In genomic region chr9:113573959-113574352, GRCh38 we compare ENCODE assay signal across 20 cellular contexts.
A peak's percentile ranks its signal among the peaks of the same experiment; 100 is the strongest.
DNase-seq lines count a peak whose midpoint lies in the region; ATAC-seq and TF ChIP-seq lines count a peak whose summit lies in the region.
"Had no signal": no experiment of that assay in that cellular context is flagged by ENCODE, and none has a peak within 500 bp of the region (broad histone marks: within the 10 kb centered on the region; RNA-seq: fewer than 3 reads in every experiment).

No MANE protein-coding gene starts in this region.

- no TSS peak for BruUV-seq in IMR-90 (replicated peaks; lab: Mats Ljungman, UMichigan)

- peaks cover 4% of the 10 kb centered on the region; the same call in 1 of the 2 replicates for H4K20me1 ChIP-seq in IMR-90 (ENCODE audit: insufficient read depth, low read length)

- no peak overlapping the region for H2BK20ac ChIP-seq in IMR-90 (ENCODE audit: low read depth, low read length)

- H2BK120ac ChIP-seq in IMR-90 (ENCODE audit: low read depth, low read length), result 0 out of 2 replicates have a peak overlapping the region, but pooled peaks have one; percentile 32

- DNase-seq in activated naive CD4-positive, alpha-beta T cell treated with anti-CD3 and anti-CD28 coated beads for 36 hours, result no peak
- DNase-seq in IMR-90 (no peak), endothelial cell (ENCODE audit: low spot score) (no peak), NCI-H1930 (lab: John Stamatoyannopoulos, UW) (no peak), colonic mucosa (no peak)
- DNase-seq: activated effector memory CD4-positive, alpha-beta T cell treated with Interleukin-2 at 50 U/mL for 16 hours; COR-L47; foreskin melanocyte; NCI-H2227 treated with DMSO at 0.1 percent for 48 hours; NK-92 treated with Interleukin-12 subunit alpha and Interleukin-12 subunit beta, amount 100 ng/mL, for 24 hours; RPMI8226; stimulated activated naive CD4-positive, alpha-beta T cell treated with Interleukin-2 at 50 U/mL for 16 hours; WERI-Rb-1 had no signal

- H3K4ac ChIP-seq in IMR-90 (ENCODE audit: low read depth, low read length), result 0 out of 2 replicates have a peak overlapping the region, but pooled peaks have one; percentile 68

- no peak overlapping the region for H2AK9ac ChIP-seq in IMR-90 (replicated peaks; ENCODE audit: low read depth, low read length, poor library complexity)

- H4K5ac ChIP-seq in IMR-90 (ENCODE audit: low read depth, low read length), result 0 out of 2 replicates have a peak overlapping the region, but pooled peaks have one; percentile 38

- no peak overlapping the region for H3K4me3 Mint-ChIP-seq in activated naive CD4-positive, alpha-beta T cell treated with anti-CD3 and anti-CD28 coated beads, Interleukin-2, amount 50 U/mL, for 24 hours
- no peak overlapping the region for H3K4me3 Mint-ChIP-seq in activated naive CD4-positive, alpha-beta T cell treated with anti-CD3 and anti-CD28 coated beads for 36 hours
- peak overlapping the region; percentile 70 for H3K4me3 Mint-ChIP-seq in endothelial cell (ENCODE audit: unreplicated experiment)
- H3K4me3 Mint-ChIP-seq: nephron had no signal

- H3K9me1 ChIP-seq in IMR-90 (ENCODE audit: insufficient read depth, low read length), result peaks cover 45% of the 10 kb centered on the region

- no peak overlapping the region for H3K4me2 ChIP-seq in IMR-90 (ENCODE audit: low read depth, low read length)

- WGBS in IMR-90 (ENCODE audit: extremely low coverage in 2 of 2, insufficient read length in 1 of 2), 2 experiments, result 83% methylated on average over 2 of the region's 2 CpGs; no CpG with 5 or more reads in 1 of the 2 experiments

- no peak overlapping the region for H3K27ac ChIP-seq in IMR-90 (ENCODE audit: insufficient read depth, low read length)
- peak overlapping the region; percentile 54 for H3K27ac ChIP-seq in skeletal muscle tissue (ENCODE audit: low read depth, low read length)
- H3K27ac ChIP-seq in colonic mucosa, result no peak overlapping the region
- H3K27ac ChIP-seq: vagina, WERI-Rb-1 had no signal

- peak overlapping the region; percentile 44 for H2AFZ ChIP-seq in IMR-90 (replicated peaks; ENCODE audit: low read length, poor library complexity)

- no peaks in the 10 kb centered on the region for H3K9me3 Mint-ChIP-seq in activated naive CD4-positive, alpha-beta T cell treated with anti-CD3 and anti-CD28 coated beads, Interleukin-2, amount 50 U/mL, for 24 hours
- H3K9me3 Mint-ChIP-seq in activated naive CD4-positive, alpha-beta T cell treated with anti-CD3 and anti-CD28 coated beads for 36 hours, result no peaks in the 10 kb centered on the region
- no peaks in the 10 kb centered on the region for H3K9me3 Mint-ChIP-seq in endothelial cell (ENCODE audit: unreplicated experiment)
- H3K9me3 Mint-ChIP-seq: nephron had no signal

- H3K18ac ChIP-seq in IMR-90 (ENCODE audit: low read depth, low read length), result no peak overlapping the region

- H2AK5ac ChIP-seq in IMR-90 (ENCODE audit: low read depth, low read length), result peak overlapping the region; percentile 63; the same call in 1 of the 2 replicates

- no peak overlapping the region for H3K56ac ChIP-seq in IMR-90 (ENCODE audit: extremely low read depth, insufficient read depth, low read length)

- dilution Hi-C loops in IMR-90 (cut with HindIII; ENCODE audit: low sequenced_read_pairs, unreplicated experiment), result no loop called here

- in situ Hi-C loops in IMR-90 (cut with MboI; ENCODE audit: low sequenced_read_pairs), result no loop called here

- H4K8ac ChIP-seq in IMR-90 (ENCODE audit: low read depth in 2 of 2, low read length in 2 of 2), result peak overlapping the region in 1 of 2 experiments; percentile 20; a peak in 1 of 4 replicates

- peak overlapping the region; percentile 74 for H3K27ac Mint-ChIP-seq in activated naive CD4-positive, alpha-beta T cell treated with anti-CD3 and anti-CD28 coated beads, Interleukin-2, amount 50 U/mL, for 24 hours
- no peak overlapping the region for H3K27ac Mint-ChIP-seq in activated naive CD4-positive, alpha-beta T cell treated with anti-CD3 and anti-CD28 coated beads for 36 hours
- H3K27ac Mint-ChIP-seq in endothelial cell (ENCODE audit: unreplicated experiment), result peak overlapping the region; percentile 54
- H3K27ac Mint-ChIP-seq: nephron had no signal

- 0 out of 2 replicates have a peak overlapping the region, but pooled peaks have one; percentile 59 for H3K14ac ChIP-seq in IMR-90 (replicated peaks; ENCODE audit: low read depth, low read length)

- no peak overlapping the region for H2BK5ac ChIP-seq in IMR-90 (ENCODE audit: low read depth, low read length, poor library complexity, severe bottlenecking)

- H3K36me3 ChIP-seq in IMR-90 (ENCODE audit: control insufficient read depth, insufficient read depth, low read length) (no peaks in the 10 kb centered on the region; the same call in 1 of the 2 replicates), skeletal muscle tissue (ENCODE audit: control insufficient read depth in 3 of 3, insufficient read depth in 3 of 3, low read length in 3 of 3) (no peaks in the 10 kb centered on the region), colonic mucosa (no peaks in the 10 kb centered on the region)
- H3K36me3 ChIP-seq: MG63, vagina, WERI-Rb-1 had no signal

- no peaks in the 10 kb centered on the region for H3K27me3 Mint-ChIP-seq in activated naive CD4-positive, alpha-beta T cell treated with anti-CD3 and anti-CD28 coated beads, Interleukin-2, amount 50 U/mL, for 24 hours
- no peaks in the 10 kb centered on the region for H3K27me3 Mint-ChIP-seq in activated naive CD4-positive, alpha-beta T cell treated with anti-CD3 and anti-CD28 coated beads for 36 hours (ENCODE audit: low read depth)
- peaks cover 17% of the 10 kb centered on the region for H3K27me3 Mint-ChIP-seq in endothelial cell (ENCODE audit: unreplicated experiment)

- POLR2A ChIA-PET in IMR-90 (lab: Charles Lee; ENCODE audit: unreplicated experiment), result no interaction called here

- H3K23ac ChIP-seq in IMR-90 (ENCODE audit: low read depth, low read length), result peak overlapping the region; percentile 56; the same call in 1 of the 2 replicates

- H3K4me1 Mint-ChIP-seq in activated naive CD4-positive, alpha-beta T cell treated with anti-CD3 and anti-CD28 coated beads, Interleukin-2, amount 50 U/mL, for 24 hours, result peaks cover 63% of the 10 kb centered on the region
- H3K4me1 Mint-ChIP-seq in activated naive CD4-positive, alpha-beta T cell treated with anti-CD3 and anti-CD28 coated beads for 36 hours (ENCODE audit: low read depth), result peaks cover 27% of the 10 kb centered on the region
- peaks cover 66% of the 10 kb centered on the region for H3K4me1 Mint-ChIP-seq in endothelial cell (ENCODE audit: unreplicated experiment)

- H4K91ac ChIP-seq in IMR-90 (ENCODE audit: insufficient read depth, low read depth, low read length), result peak overlapping the region; percentile 20; the same call in 1 of the 2 replicates

- TF ChIP-seq CTCF in IMR-90 (conservative IDR thresholded peaks at IDR 0.05; ENCODE audit: low read depth, low read length) (no peak), endothelial cell (IDR thresholded peaks at IDR 0.05; ENCODE audit: unreplicated experiment) (no peak), colonic mucosa (IDR thresholded peaks at IDR 0.05) (no peak)

- CTCF ChIA-PET in activated naive CD4-positive, alpha-beta T cell treated with anti-CD3 and anti-CD28 coated beads for 36 hours (lab: Charles Lee), result interaction anchor here (0.6 kb wide), 1 partner anchor 81 kb away, joined by 3 read pairs; no protein-coding TSS in a partner anchor
- CTCF ChIA-PET in IMR-90 (lab: Yijun Ruan, JAX), result no interaction called here

- H3K4me1 ChIP-seq in IMR-90 (ENCODE audit: control insufficient read depth, insufficient read depth, low read length) (peaks cover 27% of the 10 kb centered on the region), skeletal muscle tissue (ENCODE audit: control insufficient read depth in 3 of 3, insufficient read depth in 3 of 3, low read length in 3 of 3) (peaks cover 41 to 71% (median 67%) of the 10 kb centered on the region in 3 donors), colonic mucosa (peaks cover 6% of the 10 kb centered on the region)

- H3K4me3 ChIP-seq in IMR-90 (ENCODE audit: insufficient read depth, low read depth, low read length) (no peak overlapping the region), skeletal muscle tissue (ENCODE audit: low read length in 3 of 3) (no peak overlapping the region), colonic mucosa (no peak overlapping the region)
- H3K4me3 ChIP-seq: lung, MG63, vagina had no signal

- no peaks in the 10 kb centered on the region for H3K9me3 ChIP-seq in IMR-90 (ENCODE audit: control insufficient read depth, insufficient read depth, low read length)
- H3K9me3 ChIP-seq in skeletal muscle tissue (ENCODE audit: control insufficient read depth in 3 of 3, low read length in 3 of 3), result no peaks in the 10 kb centered on the region
- H3K9me3 ChIP-seq in colonic mucosa, result no peaks in the 10 kb centered on the region
- H3K9me3 ChIP-seq: MG63, vagina had no signal

- H3K36me3 Mint-ChIP-seq in activated naive CD4-positive, alpha-beta T cell treated with anti-CD3 and anti-CD28 coated beads, Interleukin-2, amount 50 U/mL, for 24 hours, result no peaks in the 10 kb centered on the region
- H3K36me3 Mint-ChIP-seq in activated naive CD4-positive, alpha-beta T cell treated with anti-CD3 and anti-CD28 coated beads for 36 hours (ENCODE audit: low read depth), result no peaks in the 10 kb centered on the region
- H3K36me3 Mint-ChIP-seq in endothelial cell (ENCODE audit: low read depth, unreplicated experiment), result peaks cover 54% of the 10 kb centered on the region

- no peaks in the 10 kb centered on the region for H3K27me3 ChIP-seq in IMR-90 (ENCODE audit: control insufficient read depth, insufficient read depth, low read length)
- no peaks in the 10 kb centered on the region for H3K27me3 ChIP-seq in skeletal muscle tissue (ENCODE audit: control insufficient read depth in 3 of 3, insufficient read depth in 3 of 3, low read length in 3 of 3)
- no peaks in the 10 kb centered on the region for H3K27me3 ChIP-seq in colonic mucosa
- H3K27me3 ChIP-seq: MG63, vagina had no signal

- intact Hi-C loops in activated naive CD4-positive, alpha-beta T cell treated with anti-CD3 and anti-CD28 coated beads for 36 hours (cut with micrococcal nuclease), result no loop called here
- intact Hi-C loops in IMR-90 (cut with micrococcal nuclease), result no loop called here
- intact Hi-C loops in colonic mucosa (cut with DNase I), result no loop called here

- no peak overlapping the region for H3K9ac ChIP-seq in IMR-90 (ENCODE audit: low read depth, low read length)
- H3K9ac ChIP-seq in skeletal muscle tissue (ENCODE audit: low read depth in 1 of 3, low read length in 3 of 3), result peak overlapping the region in 1 of 3 donors; percentile 70
- H3K9ac ChIP-seq in colonic mucosa (ENCODE audit: low read depth in 2 of 2, low read length in 2 of 2), result no peak overlapping the region

- no peak for TF ChIP-seq RAD21 in IMR-90 (IDR thresholded peaks at IDR 0.05; ENCODE audit: low read length)

- H3K79me1 ChIP-seq in IMR-90 (ENCODE audit: low read depth in 1 of 2, low read length in 2 of 2), result peaks cover 30 to 77% of the 10 kb centered on the region in 2 experiments

- no peak overlapping the region; the same call in 2 of the 3 replicates for H2BK15ac ChIP-seq in IMR-90 (ENCODE audit: low read depth, low read length)

- TF ChIP-seq POLR2A in IMR-90 (IDR thresholded peaks at IDR 0.05; ENCODE audit: low read depth, low read length), result no peak

- ATAC-seq in IMR-90 (ENCODE audit: low read depth), result no peak
- ATAC-seq in HG03457 (IDR thresholded peaks at IDR 0.05; ENCODE audit: unreplicated experiment), result no peak

TF ChIP-seq in IMR-90, 13 proteins besides CTCF, POLR2A, EP300 and RAD21 (continues in another document):
- TF ChIP-seq CEBPB (IDR thresholded peaks at IDR 0.05; ENCODE audit: low read depth, low read length), result no peak
